ENCODE assay signal across 8 cellular contexts in the genomic region with DNA sequence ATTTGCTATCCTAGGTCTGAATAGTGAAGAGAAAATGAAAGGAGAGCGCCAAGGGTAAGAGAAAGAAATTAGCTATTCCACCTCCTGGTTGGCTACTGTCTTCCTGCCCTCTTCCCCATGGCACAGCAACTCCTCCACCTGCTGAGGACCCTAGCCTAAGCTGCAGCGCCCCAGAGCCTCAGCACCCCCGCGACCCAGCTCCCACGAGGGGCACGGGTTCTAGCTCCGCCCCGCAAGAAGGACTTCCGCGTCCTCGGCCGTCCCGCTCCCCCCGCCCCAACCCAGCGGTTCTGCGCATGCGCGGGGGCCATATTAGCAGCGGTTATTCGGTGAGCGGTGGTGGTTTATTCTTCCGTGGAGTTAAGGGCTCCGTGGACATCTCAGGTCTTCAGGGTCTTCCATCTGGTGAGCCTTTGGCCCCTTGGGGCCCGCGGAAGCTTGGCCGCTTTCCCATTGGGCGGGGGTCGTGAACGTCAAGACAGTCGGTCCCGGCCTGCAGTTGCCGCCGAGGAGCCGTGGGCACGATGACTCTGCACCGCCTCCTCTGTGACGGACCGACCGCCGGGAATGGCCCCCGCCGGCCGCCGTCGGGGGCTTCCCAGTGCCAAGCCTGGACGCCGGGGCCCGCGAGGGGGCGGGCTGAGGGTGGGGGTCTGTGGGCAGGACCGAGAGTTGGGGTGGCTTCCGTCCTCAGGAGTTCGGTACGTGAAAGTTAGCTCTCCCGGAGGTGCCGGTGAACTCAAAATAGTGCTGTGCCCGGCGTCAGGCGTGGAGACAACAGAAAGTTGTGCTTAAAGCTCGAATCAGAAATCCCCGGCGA. TPM values are rescaled to one million over a fixed set of nuclear protein-coding genes. Genes with fewer than 3 reads are reported as not detected.
DNase-seq lines count a peak whose midpoint lies in the region; ATAC-seq and TF ChIP-seq lines count a peak whose summit lies in the region.

Gene PSMA4, plus strand, starts transcription at position 310 of the 820 bp plus-strand sequence. CDS start 1,484 bp downstream, outside the sequence.

- H3K27ac ChIP-seq in ovary (peak within 1 kb of the TSS; percentile 82 to 92), thymus (ENCODE audit: low read depth) (peak within 1 kb of the TSS; percentile 97)

- no peaks in the 10 kb centered on the region for H3K9me3 ChIP-seq in ovary
- no peaks in the 10 kb centered on the region for H3K9me3 ChIP-seq in thymus (ENCODE audit: control insufficient read depth)

- TF ChIP-seq EP300 in ovary (IDR thresholded peaks at IDR 0.05), result peak; percentile 4

- peaks cover 22 to 27% of the 10 kb centered on the region in 2 donors for H3K36me3 Mint-ChIP-seq in activated naive CD4-positive, alpha-beta T cell treated with anti-CD3 and anti-CD28 coated beads, Interleukin-2, amount 50 U/mL, for 72 hours

- TF ChIP-seq POLR2A in NB4 (IDR thresholded peaks at IDR 0.05; ENCODE audit: extremely low read depth, insufficient read length), result peak; percentile 98
- TF ChIP-seq POLR2A in ovary (IDR thresholded peaks at IDR 0.05), result peak; percentile 88

- intact Hi-C loops in ovary (cut with DNase I), result no loop called here

- WGBS in ovary, 3 donors, result 1% methylated on average over 51 to 62 of the region's 62 CpGs
- under 1% methylated on average over 62 of the region's 62 CpGs for WGBS in thymus

- H3K27me3 ChIP-seq in GM06990 (replicated peaks; ENCODE audit: control insufficient read depth, insufficient read depth, low read length), result no peaks in the 10 kb centered on the region
- H3K27me3 ChIP-seq in ovary, result no peaks in the 10 kb centered on the region
- H3K27me3 ChIP-seq in thymus (ENCODE audit: control insufficient read depth, insufficient read depth), result no peaks in the 10 kb centered on the region

- peak within 1 kb of the TSS; percentile 97 to 99 for H3K27ac Mint-ChIP-seq in activated naive CD4-positive, alpha-beta T cell treated with anti-CD3 and anti-CD28 coated beads, Interleukin-2, amount 50 U/mL, for 72 hours

- TF ChIP-seq CTCF in GM06990 (IDR thresholded peaks at IDR 0.05; ENCODE audit: insufficient read depth, low read length, poor library complexity, severe bottlenecking), result peak; percentile 12
- TF ChIP-seq CTCF in HFF-Myc (IDR thresholded peaks at IDR 0.05; ENCODE audit: low read depth, low read length, missing control alignments), result no peak
- TF ChIP-seq CTCF in NB4 (IDR thresholded peaks at IDR 0.05; ENCODE audit: low read depth, low read length), result no peak
- no peak for TF ChIP-seq CTCF in ovary (IDR thresholded peaks at IDR 0.05)

- DNase-seq in GM06990 (ENCODE audit: extremely low read depth, insufficient read length) (peak; percentile 95), HFF-Myc (ENCODE audit: extremely low read depth, low read depth) (peak; percentile 36), NB4 (ENCODE audit: low read depth) (peak; percentile 94), SKM-1 (lab: John Stamatoyannopoulos, UW; ENCODE audit: unreplicated experiment) (peak; percentile 80), glomerular visceral epithelial cell (ENCODE audit: extremely low spot score) (peak; percentile 88), ovary (peak; percentile 91 to 96 (median 94))
- DNase-seq in activated naive CD4-positive, alpha-beta T cell treated with anti-CD3 and anti-CD28 coated beads, Interleukin-2, amount 50 U/mL, for 72 hours (ENCODE audit: low spot score in 2 of 2), result peak; percentile 94 to 96

- peaks cover 9% of the 10 kb centered on the region for H3K36me3 ChIP-seq in GM06990 (ENCODE audit: control insufficient read depth, insufficient read depth, low read length)
- H3K36me3 ChIP-seq in ovary, result no peaks in the 10 kb centered on the region
- peaks cover 5% of the 10 kb centered on the region for H3K36me3 ChIP-seq in thymus (ENCODE audit: control insufficient read depth, insufficient read depth)

- H3K4me1 ChIP-seq in ovary (ENCODE audit: insufficient read depth) (peaks cover 2% of the 10 kb centered on the region), thymus (ENCODE audit: control insufficient read depth, insufficient read depth, low read length) (peaks cover 4% of the 10 kb centered on the region)

- H3K4me3 ChIP-seq in GM06990 (replicated peaks; ENCODE audit: low read depth, low read length) (peak within 1 kb of the TSS; percentile 74), HFF-Myc (replicated peaks; ENCODE audit: low read depth, low read length) (peak within 1 kb of the TSS; percentile 91), NB4 (ENCODE audit: low read depth, low read length) (peak within 1 kb of the TSS; percentile 100), ovary (peak within 1 kb of the TSS; percentile 90), thymus (ENCODE audit: low read length) (peak within 1 kb of the TSS; percentile 92)

- peak; percentile 87 to 92 for ATAC-seq in activated naive CD4-positive, alpha-beta T cell treated with anti-CD3 and anti-CD28 coated beads, Interleukin-2, amount 50 U/mL, for 72 hours

- H3K9me3 Mint-ChIP-seq in activated naive CD4-positive, alpha-beta T cell treated with anti-CD3 and anti-CD28 coated beads, Interleukin-2, amount 50 U/mL, for 72 hours, result peaks cover 0 to 6% of the 10 kb centered on the region in 2 donors

RNA-seq across cellular contexts. Expression of gene PSMA4, which starts in this region (rescaled TPM):
- total RNA-seq in activated naive CD4-positive, alpha-beta T cell treated with anti-CD3 and anti-CD28 coated beads, Interleukin-2, amount 50 U/mL, for 72 hours, result 100 to 1,000 TPM; 283 to 303 TPM
- total RNA-seq in ovary, result 100 to 1,000 TPM in 5 of 7 donors, 10 to 100 TPM in 2; 75.4 to 123 (median 106) TPM
- polyA plus RNA-seq in ovary (100 to 1,000 TPM; 118 to 125 TPM), thymus (316 TPM)

Comparison
In these comparisons a context has a peak if more than half of its experiments do, and no peak if none do; other contexts are left out.
1. Peak in every context shown above with its lines: DNase-seq, ATAC-seq, H3K4me3 ChIP-seq and H3K27ac ChIP-seq.
2. DNase-seq: peak in every context shown above with its lines; median percentile 95 in GM06990; 95 in activated naive CD4-positive, alpha-beta T cell treated with anti-CD3 and anti-CD28 coated beads, Interleukin-2, amount 50 U/mL, for 72 hours; 94 in NB4; 94 in ovary; 88 in glomerular visceral epithelial cell; 80 in SKM-1; 36 in HFF-Myc.